8 cellular contexts compared by ENCODE assay signal in genomic region chr9:116365056-116365471, GRCh38.
DNase-seq lines count a peak whose midpoint lies in the region; ATAC-seq and TF ChIP-seq lines count a peak whose summit lies in the region.

No MANE protein-coding gene starts in this region.

- no peaks in the 10 kb centered on the region for H3K36me3 ChIP-seq in HCT116 (ENCODE audit: control insufficient read depth in 1 of 2, insufficient read depth in 2 of 2, low read length in 2 of 2)
- H3K36me3 ChIP-seq in SK-N-SH (replicated peaks in 1 of 2; ENCODE audit: control insufficient read depth in 1 of 2, insufficient read depth in 2 of 2, low read length in 1 of 2) = peaks cover 51 to 67% of the 10 kb centered on the region in 2 experiments
- no peaks in the 10 kb centered on the region for H3K36me3 ChIP-seq in skeletal muscle tissue (ENCODE audit: control insufficient read depth in 3 of 3, insufficient read depth in 3 of 3, low read length in 3 of 3)
- H3K36me3 ChIP-seq in WERI-Rb-1 = no peaks in the 10 kb centered on the region; the same call in 1 of the 2 replicates

- H3K27ac ChIP-seq in HCT116 (ENCODE audit: low read depth, low read length) = no peak overlapping the region
- H3K27ac ChIP-seq in SK-N-SH (ENCODE audit: low read depth in 2 of 2, low read length in 1 of 2) = peak overlapping the region; percentile 26 to 46; a peak in 2 of 4 replicates
- peak overlapping the region; percentile 60 for H3K27ac ChIP-seq in skeletal muscle tissue (ENCODE audit: low read depth, low read length)
- no peak overlapping the region for H3K27ac ChIP-seq in WERI-Rb-1

- no TSS peak for BruUV-seq in HCT116 (replicated peaks; lab: Mats Ljungman, UMichigan)

- ATAC-seq in HCT116 (peak; percentile 38), left cardiac atrium (peak; percentile 93 to 95), HG02981 (IDR thresholded peaks at IDR 0.05; ENCODE audit: unreplicated experiment) (no peak), GM18519 (IDR thresholded peaks at IDR 0.05; ENCODE audit: low FRiP score, unreplicated experiment) (no peak)
- ATAC-seq in effector memory CD8-positive, alpha-beta T cell (replicated peaks) = no peak

- H3K4me1 Mint-ChIP-seq in effector memory CD8-positive, alpha-beta T cell (ENCODE audit: low read depth in 2 of 2) = no peaks in the 10 kb centered on the region

- peaks cover 3% of the 10 kb centered on the region for H3K36me3 Mint-ChIP-seq in effector memory CD8-positive, alpha-beta T cell (ENCODE audit: insufficient read depth)

- no peak overlapping the region for H3K27ac Mint-ChIP-seq in effector memory CD8-positive, alpha-beta T cell

- peaks cover 0 to 5% of the 10 kb centered on the region in 2 experiments; a peak in 1 of 4 replicates for H3K4me1 ChIP-seq in HCT116 (ENCODE audit: control insufficient read depth in 1 of 2, insufficient read depth in 2 of 2, low read length in 2 of 2)
- peaks cover 10 to 24% of the 10 kb centered on the region in 2 experiments for H3K4me1 ChIP-seq in SK-N-SH (ENCODE audit: control insufficient read depth in 1 of 2, insufficient read depth in 2 of 2, low read depth in 1 of 2, low read length in 1 of 2)
- H3K4me1 ChIP-seq in skeletal muscle tissue (ENCODE audit: control insufficient read depth in 3 of 3, insufficient read depth in 3 of 3, low read length in 3 of 3) = peaks cover 36 to 69% (median 39%) of the 10 kb centered on the region in 3 donors

- DNase-seq in HCT116 (ENCODE audit: low read depth, low spot score) (no peak), SK-N-SH (peak; percentile 72), left cardiac atrium (peak; percentile 67), WERI-Rb-1 (no peak)
- no peak for DNase-seq in effector memory CD8-positive, alpha-beta T cell

- H3K79me2 ChIP-seq in HCT116 (ENCODE audit: insufficient read depth, low read length) (no peaks in the 10 kb centered on the region), SK-N-SH (ENCODE audit: insufficient read depth) (no peaks in the 10 kb centered on the region)

- TF ChIP-seq POLR2A in HCT116 (IDR thresholded peaks at IDR 0.05; ENCODE audit: borderline replicate concordance, extremely low read depth, insufficient read depth, insufficient read length) = no peak

- H3K4me3 ChIP-seq in HCT116 (replicated peaks in 1 of 2; ENCODE audit: low read depth in 1 of 2, low read length in 2 of 2) = no peak overlapping the region
- no peak overlapping the region for H3K4me3 ChIP-seq in SK-N-SH (ENCODE audit: low read depth in 2 of 2, low read length in 1 of 2)
- H3K4me3 ChIP-seq in skeletal muscle tissue (ENCODE audit: low read length in 3 of 3) = peak overlapping the region in 2 of 3 donors; percentile 18 to 49
- H3K4me3 ChIP-seq in WERI-Rb-1 (ENCODE audit: low read depth, low read length) = no peak overlapping the region

- WGBS in SK-N-SH (ENCODE audit: low lambda C conversion rate) = 57% methylated on average over 4 of the region's 9 CpGs

- intact Hi-C loops in HCT116 (cut with micrococcal nuclease) (no loop called here), left cardiac atrium (cut with DNase I) (loop anchor here in 1 of 2 donors (10.0 kb wide), 1 partner anchor 210 kb away; no protein-coding TSS in a partner anchor)

- H3K9me3 ChIP-seq in HCT116 (ENCODE audit: control insufficient read depth in 1 of 2, insufficient read depth in 1 of 2, low read depth in 1 of 2, low read length in 2 of 2) = no peaks in the 10 kb centered on the region
- no peaks in the 10 kb centered on the region for H3K9me3 ChIP-seq in SK-N-SH
- H3K9me3 ChIP-seq in skeletal muscle tissue (ENCODE audit: control insufficient read depth in 3 of 3, low read length in 3 of 3) = no peaks in the 10 kb centered on the region
- no peaks in the 10 kb centered on the region for H3K9me3 ChIP-seq in WERI-Rb-1 (ENCODE audit: severe bottlenecking)

- H3K4me3 Mint-ChIP-seq in effector memory CD8-positive, alpha-beta T cell = no peak overlapping the region

- RAD21 ChIA-PET in HCT116 (lab: Charles Lee; ENCODE audit: low non-redundant PET in 1 of 2, low total read pairs in 2 of 2, uncharacterized antibody in 2 of 2, unreplicated experiment in 2 of 2) = no interaction called here

- POLR2A ChIA-PET in HCT116 (lab: Charles Lee) (no interaction called here), SK-N-SH (lab: Yijun Ruan, JAX) (no interaction called here)

- H3K27me3 ChIP-seq in HCT116 (ENCODE audit: insufficient read depth, low read length) (peaks cover 5% of the 10 kb centered on the region; the same call in 1 of the 2 replicates), SK-N-SH (ENCODE audit: insufficient read depth) (no peaks in the 10 kb centered on the region), skeletal muscle tissue (ENCODE audit: control insufficient read depth in 3 of 3, insufficient read depth in 3 of 3, low read length in 3 of 3) (no peaks in the 10 kb centered on the region), WERI-Rb-1 (ENCODE audit: insufficient read depth, low read depth, severe bottlenecking) (no peaks in the 10 kb centered on the region)

- no peaks in the 10 kb centered on the region for H3K9me2 ChIP-seq in HCT116 (ENCODE audit: insufficient read depth)
- H3K9me2 ChIP-seq in SK-N-SH = no peaks in the 10 kb centered on the region

- TF ChIP-seq EP300 in SK-N-SH (IDR thresholded peaks at IDR 0.05; ENCODE audit: borderline replicate concordance in 1 of 2, low read depth in 1 of 2, low read length in 1 of 2) = no peak

- H3K9ac ChIP-seq in HCT116 (ENCODE audit: low read length) = no peak overlapping the region
- H3K9ac ChIP-seq in SK-N-SH = no peak overlapping the region
- peak overlapping the region in 2 of 3 donors; percentile 58 to 74 for H3K9ac ChIP-seq in skeletal muscle tissue (ENCODE audit: low read depth in 1 of 3, low read length in 3 of 3)

- H4K20me1 ChIP-seq in HCT116 (ENCODE audit: insufficient read depth) (no peaks in the 10 kb centered on the region), SK-N-SH (ENCODE audit: insufficient read depth) (peaks cover 25% of the 10 kb centered on the region; the same call in 1 of the 2 replicates)

- TF ChIP-seq RAD21 in HCT116 (IDR thresholded peaks at IDR 0.05; ENCODE audit: low read depth) = no peak
- TF ChIP-seq RAD21 in SK-N-SH (IDR thresholded peaks at IDR 0.05; ENCODE audit: low read length) = 0 out of 2 replicates have a peak, but pooled peaks have one; percentile 3

- H3K9me3 Mint-ChIP-seq in effector memory CD8-positive, alpha-beta T cell = no peaks in the 10 kb centered on the region

- no peak overlapping the region for H2AFZ ChIP-seq in HCT116 (ENCODE audit: low read depth, low read length, poor library complexity, severe bottlenecking)
- H2AFZ ChIP-seq in SK-N-SH (ENCODE audit: low read depth) = no peak overlapping the region

- H3K4me2 ChIP-seq in HCT116 (ENCODE audit: low read length) (no peak overlapping the region), SK-N-SH (peak overlapping the region; percentile 42; the same call in 1 of the 2 replicates)

- no peak for TF ChIP-seq CTCF in HCT116 (IDR thresholded peaks at IDR 0.05 in 2 of 3, conservative IDR thresholded peaks at IDR 0.05 in 1 of 3; ENCODE audit: borderline replicate concordance in 1 of 3, insufficient read depth in 1 of 3, low read depth in 2 of 3, low read length in 2 of 3)
- peak; percentile 34 for TF ChIP-seq CTCF in SK-N-SH (IDR thresholded peaks at IDR 0.05)
- TF ChIP-seq CTCF in WERI-Rb-1 (IDR thresholded peaks at IDR 0.05; ENCODE audit: low read depth, low read length) = no peak

- H3F3A ChIP-seq in SK-N-SH (replicated peaks; ENCODE audit: insufficient read depth) = peaks cover 29% of the 10 kb centered on the region

- no peaks in the 10 kb centered on the region for H3K27me3 Mint-ChIP-seq in effector memory CD8-positive, alpha-beta T cell

- CTCF ChIA-PET in HCT116 (lab: Charles Lee) = no interaction called here
- CTCF ChIA-PET in SK-N-SH (lab: Yijun Ruan, JAX) = interaction anchor here (1.0 to 1.9 kb wide), 3 partner anchors 9 to 771 kb away, joined by 3 to 5 read pairs (median 4); no protein-coding TSS in a partner anchor

TF ChIP-seq in HCT116, 20 proteins besides CTCF, POLR2A, EP300 and RAD21 (continues in another document):
- no peak for TF ChIP-seq EGR1 (IDR thresholded peaks at IDR 0.05; ENCODE audit: low read depth)
- TF ChIP-seq JUND (IDR thresholded peaks at IDR 0.05) = no peak

TF ChIP-seq in SK-N-SH, 30 proteins besides CTCF, POLR2A, EP300 and RAD21:
- no peak for TF ChIP-seq FOXM1 (IDR thresholded peaks at IDR 0.05; ENCODE audit: low read depth)
- TF ChIP-seq, protein P1, sequence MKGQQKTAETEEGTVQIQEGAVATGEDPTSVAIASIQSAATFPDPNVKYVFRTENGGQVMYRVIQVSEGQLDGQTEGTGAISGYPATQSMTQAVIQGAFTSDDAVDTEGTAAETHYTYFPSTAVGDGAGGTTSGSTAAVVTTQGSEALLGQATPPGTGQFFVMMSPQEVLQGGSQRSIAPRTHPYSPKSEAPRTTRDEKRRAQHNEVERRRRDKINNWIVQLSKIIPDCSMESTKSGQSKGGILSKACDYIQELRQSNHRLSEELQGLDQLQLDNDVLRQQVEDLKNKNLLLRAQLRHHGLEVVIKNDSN (IDR thresholded peaks at IDR 0.05; ENCODE audit: borderline replicate concordance, low read depth) = no peak
- 0 out of 2 replicates have a peak, but pooled peaks have one; percentile 35 for TF ChIP-seq FOXJ3 (CRISPR knock-in tag; IDR thresholded peaks at IDR 0.05)
- TF ChIP-seq GABPA (IDR thresholded peaks at IDR 0.05; ENCODE audit: low read depth) = no peak
- TF ChIP-seq SIN3A (IDR thresholded peaks at IDR 0.05; ENCODE audit: borderline replicate concordance, low read depth, low read length) = no peak
- 0 out of 2 replicates have a peak, but pooled peaks have one; percentile 34 for TF ChIP-seq TCF12 (IDR thresholded peaks at IDR 0.05)
- TF ChIP-seq NFIC (IDR thresholded peaks at IDR 0.05; ENCODE audit: borderline replicate concordance) = peak; percentile 85
- TF ChIP-seq JUND (IDR thresholded peaks at IDR 0.05) = peak; percentile 48

Comparison
In these comparisons a context has a peak if more than half of its experiments do, and no peak if none do; other contexts are left out.
1. ATAC-seq: peak in HCT116 (single experiment) and left cardiac atrium (2 of 2); none in HG02981 (single experiment), effector memory CD8-positive, alpha-beta T cell (single experiment) and GM18519 (single experiment).
2. DNase-seq: peak in SK-N-SH (single experiment) and left cardiac atrium (single experiment); none in HCT116 (single experiment), WERI-Rb-1 (single experiment) and effector memory CD8-positive, alpha-beta T cell (0 of 3).
3. H3K27ac ChIP-seq: peak in SK-N-SH (2 of 2) and skeletal muscle tissue (single experiment); none in HCT116 (single experiment) and WERI-Rb-1 (single experiment).
4. H3K4me3 ChIP-seq: peak in skeletal muscle tissue (2 of 3); none in HCT116 (0 of 2), SK-N-SH (0 of 2) and WERI-Rb-1 (single experiment).
5. H3K9ac ChIP-seq: peak in skeletal muscle tissue (2 of 3); none in HCT116 (single experiment) and SK-N-SH (single experiment).
6. Of the 11 proteins assayed by ChIP-seq in both SK-N-SH and HCT116: peak only in SK-N-SH: CTCF, JUND and RAD21; only in HCT116: none; in both: none; in neither: 8.